In genomic region chr9:35114921-35115341, GRCh38 we compare ENCODE assay signal across 8 cellular contexts. TPM values are rescaled to one million over a fixed set of nuclear protein-coding genes. Genes with fewer than 3 reads are reported as not detected.
DNase-seq lines count a peak whose midpoint lies in the region; ATAC-seq, FAIRE-seq and TF ChIP-seq lines count a peak whose summit lies in the region.
"Had no signal": no experiment of that assay in that cellular context is flagged by ENCODE, and none has a peak within 500 bp of the region (broad histone marks: within the 10 kb centered on the region; RNA-seq: fewer than 3 reads in every experiment).

No MANE protein-coding gene starts in this region.

- peak overlapping the region; percentile 89 for H3K4me3 Mint-ChIP-seq in progenitor cell of endocrine pancreas (ENCODE audit: low read depth)

- H3K4me3 ChIP-seq in GM12875 (ENCODE audit: low read depth, low read length): peak overlapping the region; percentile 67

- no peaks in the 10 kb centered on the region for H3K9me3 Mint-ChIP-seq in progenitor cell of endocrine pancreas (ENCODE audit: low read depth)

- intact Hi-C loops in left ventricle myocardium superior (cut with micrococcal nuclease): loop anchor here (5.0 to 10.0 kb wide), 2 partner anchors 142 to 360 kb away; no protein-coding TSS in a partner anchor

- FAIRE-seq in HTR-8/SVneo (lab: Jason Lieb, UNC): no peak
- FAIRE-seq: colon had no signal

- H3K27ac ChIP-seq in adipose tissue (ENCODE audit: low read depth, low read length): peak overlapping the region; percentile 51

- ATAC-seq in left ventricle myocardium superior (peak; percentile 2), GM19324 (IDR thresholded peaks at IDR 0.05; ENCODE audit: low FRiP score, unreplicated experiment) (no peak)

- H3K4me1 Mint-ChIP-seq in progenitor cell of endocrine pancreas (ENCODE audit: low read depth): peaks cover 44% of the 10 kb centered on the region

- H3K27me3 Mint-ChIP-seq in progenitor cell of endocrine pancreas: no peaks in the 10 kb centered on the region

- peak overlapping the region; percentile 96 for H3K27ac Mint-ChIP-seq in progenitor cell of endocrine pancreas

- no peak for TF ChIP-seq CTCF in GM12875 (IDR thresholded peaks at IDR 0.05; ENCODE audit: borderline replicate concordance, insufficient read depth, low read depth, low read length)
- TF ChIP-seq CTCF in progenitor cell of endocrine pancreas (IDR thresholded peaks at IDR 0.05; ENCODE audit: unreplicated experiment): no peak

- H3K36me3 Mint-ChIP-seq in progenitor cell of endocrine pancreas (ENCODE audit: insufficient read depth): no peaks in the 10 kb centered on the region

- 2 to 6% (median 4%) methylated on average over 6 of the region's 6 CpGs for WGBS in adipose tissue, 3 donors

- DNase-seq in NOMO-1 treated with DMSO at 0.1 percent for 48 hours (lab: John Stamatoyannopoulos, UW; ENCODE audit: unreplicated experiment): peak; percentile 84
- peak; percentile 79 for DNase-seq in left ventricle myocardium superior
- no peak for DNase-seq in progenitor cell of endocrine pancreas (ENCODE audit: low spot score, unreplicated experiment)
- no peak for DNase-seq in HTR-8/SVneo (ENCODE audit: insufficient read length, low spot score)

RNA-seq across cellular contexts. Expression of gene ATOSB, which starts 0.7 kb away (rescaled TPM):
- polyA plus RNA-seq in adipose tissue: 10 to 100 TPM in 2 of 3 donors, 1 to 10 TPM in 1; 4.7 to 16.4 (median 15.5) TPM
- total RNA-seq in left ventricle myocardium superior (15.6 TPM), progenitor cell of endocrine pancreas (17.7 and 19.4 TPM in 2 replicates)

RNA-seq across cellular contexts. Expression of gene STOML2, which starts 12.0 kb away (rescaled TPM):
- 100 to 1,000 TPM in 1 of 3 donors, 10 to 100 TPM in 2; 67.7 to 110 (median 79.7) TPM for polyA plus RNA-seq in adipose tissue
- total RNA-seq in left ventricle myocardium superior: 150 TPM
- total RNA-seq in progenitor cell of endocrine pancreas: 120 and 121 TPM in 2 replicates

RNA-seq across cellular contexts. Expression of gene PIGO, which starts 18.5 kb away (rescaled TPM):
- 10 to 100 TPM; 13.5 to 17.8 (median 15.0) TPM for polyA plus RNA-seq in adipose tissue
- 9.5 TPM for total RNA-seq in left ventricle myocardium superior
- total RNA-seq in progenitor cell of endocrine pancreas: 27.3 and 31.5 TPM in 2 replicates

RNA-seq across cellular contexts. Expression of gene FANCG, which starts 35.2 kb away (rescaled TPM):
- 10 to 100 TPM in 1 of 3 donors, 1 to 10 TPM in 2; 5.6 to 12.0 (median 8.5) TPM for polyA plus RNA-seq in adipose tissue
- total RNA-seq in left ventricle myocardium superior (4.4 TPM), progenitor cell of endocrine pancreas (64.7 and 68.7 TPM in 2 replicates)

RNA-seq across cellular contexts. Expression of gene VCP, which starts 42.5 kb away (rescaled TPM):
- polyA plus RNA-seq in adipose tissue: 100 to 1,000 TPM in 1 of 3 donors, 10 to 100 TPM in 2; 53.4 to 148 (median 54.3) TPM
- total RNA-seq in left ventricle myocardium superior (233 TPM), progenitor cell of endocrine pancreas (320 and 326 TPM in 2 replicates)

Comparison
In these comparisons a context has a peak if more than half of its experiments do, and no peak if none do; other contexts are left out.
1. DNase-seq: peak in NOMO-1 treated with DMSO at 0.1 percent for 48 hours (single experiment) and left ventricle myocardium superior (single experiment); none in progenitor cell of endocrine pancreas (single experiment) and HTR-8/SVneo (single experiment).